ENCODE assay signal across 8 cellular contexts in the genomic region with DNA sequence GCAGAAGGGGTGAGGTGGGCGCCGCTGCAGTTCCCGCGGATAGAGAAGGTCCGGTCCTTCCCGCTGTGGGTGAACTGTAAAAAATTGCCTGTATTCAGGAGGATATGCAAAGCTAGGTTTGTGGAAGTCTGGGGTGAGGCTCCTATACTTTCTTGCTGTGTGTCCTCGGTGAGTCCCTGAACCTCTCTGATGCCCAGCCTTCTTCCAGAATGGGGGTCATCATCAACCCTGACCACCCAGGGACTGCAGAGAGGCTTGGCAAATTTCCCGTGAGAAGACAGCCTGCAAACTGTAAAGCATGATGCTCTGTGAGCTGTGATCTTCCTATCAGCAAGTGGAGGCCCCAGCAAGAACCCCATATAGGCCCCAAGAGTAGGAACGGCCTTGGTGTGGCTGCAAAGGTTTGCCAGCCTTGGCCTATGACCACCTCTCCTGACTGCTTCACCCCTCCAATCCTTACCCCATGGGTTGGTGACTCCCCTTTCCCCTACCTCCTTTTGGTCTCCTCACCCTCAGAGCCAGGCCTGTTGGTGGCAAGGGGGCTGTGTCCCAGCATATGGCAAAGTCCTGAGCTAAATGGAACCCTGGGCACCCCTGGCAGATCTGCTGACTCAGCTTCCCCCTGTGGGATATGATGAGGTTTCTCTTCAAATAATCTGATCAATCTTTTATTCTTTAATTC. TPM values are rescaled to one million over a fixed set of nuclear protein-coding genes. Genes with fewer than 3 reads are reported as not detected.
DNase-seq lines count a peak whose midpoint lies in the region; ATAC-seq and TF ChIP-seq lines count a peak whose summit lies in the region.

No MANE protein-coding gene starts in this region.

- peaks cover 9% of the 10 kb centered on the region for H3K36me3 ChIP-seq in BJ (ENCODE audit: control insufficient read depth, insufficient read depth, low read length)
- no peaks in the 10 kb centered on the region; the same call in 1 of the 2 replicates for H3K36me3 ChIP-seq in GM23248 (ENCODE audit: low read depth)
- H3K36me3 ChIP-seq in iPS-15b (ENCODE audit: control insufficient read depth, insufficient read depth, low read length) = peaks cover 17% of the 10 kb centered on the region
- H3K36me3 ChIP-seq in stomach smooth muscle (ENCODE audit: control insufficient read depth in 2 of 2, insufficient read depth in 2 of 2, low read length in 2 of 2) = peaks cover 20 to 21% of the 10 kb centered on the region in 2 donors

- peaks cover 31% of the 10 kb centered on the region for H3K4me1 ChIP-seq in GM23248 (ENCODE audit: insufficient read depth)
- H3K4me1 ChIP-seq in iPS-15b (ENCODE audit: control insufficient read depth, insufficient read depth, low read length) = peaks cover 4% of the 10 kb centered on the region
- H3K4me1 ChIP-seq in stomach smooth muscle (ENCODE audit: control insufficient read depth, insufficient read depth, low read length) = peaks cover 49% of the 10 kb centered on the region

- DNase-seq in BJ (ENCODE audit: low read depth) (no peak), GM23248 (peak; percentile 34), DMS53 treated with DMSO at 0.1 percent for 48 hours (lab: John Stamatoyannopoulos, UW; ENCODE audit: unreplicated experiment) (no peak)
- peak; percentile 11 for DNase-seq in activated CD4-positive, alpha-beta memory T cell treated with anti-CD3 and anti-CD28 coated beads for 36 hours

- H3K9ac ChIP-seq in GM23248 = peak overlapping the region; percentile 85
- H3K9ac ChIP-seq in iPS-15b (ENCODE audit: low read depth, low read length) = peak overlapping the region; percentile 90
- peak overlapping the region; percentile 92 to 97 for H3K9ac ChIP-seq in stomach smooth muscle (ENCODE audit: low read length in 2 of 2)

- H3K4me3 ChIP-seq in BJ (ENCODE audit: low read depth, low read length) (peak overlapping the region; percentile 62), GM23248 (peak overlapping the region; percentile 86), iPS-15b (ENCODE audit: low read depth, low read length) (peak overlapping the region; percentile 82), stomach smooth muscle (ENCODE audit: low read length in 2 of 2) (peak overlapping the region; percentile 91 to 96)

- intact Hi-C loops in activated CD4-positive, alpha-beta memory T cell treated with anti-CD3 and anti-CD28 coated beads for 36 hours (cut with micrococcal nuclease) = loop anchor here (5.0 kb wide), 1 partner anchor 491 kb away; the partner anchor contains the start of gene SLC25A51

- 2 to 3% methylated on average over 9 of the region's 9 CpGs for WGBS in GM23248 (ENCODE audit: low coverage in 1 of 2, low lambda C conversion rate in 2 of 2, missing lambda C conversion rate in 2 of 2), 2 experiments

- H3K36me3 Mint-ChIP-seq in activated CD4-positive, alpha-beta memory T cell treated with anti-CD3 and anti-CD28 coated beads for 36 hours = peaks cover 29% of the 10 kb centered on the region

- in situ Hi-C loops in GM23248 (cut with MboI) = loop anchor here (25.0 kb wide), 1 partner anchor 906 kb away; the partner anchor contains the start of gene POLR1E

- POLR2A ChIA-PET in BJ (lab: Charles Lee) = interaction anchor here (0.6 kb wide), 1 partner anchor 1272 kb away, joined by 5 read pairs; no protein-coding TSS in a partner anchor
- POLR2A ChIA-PET in activated CD4-positive, alpha-beta memory T cell treated with anti-CD3 and anti-CD28 coated beads for 36 hours (lab: Charles Lee) = interaction anchor here (1.2 kb wide), 1 partner anchor 228 kb away, joined by 5 read pairs; the partner anchor contains the start of gene ANKRD18A

- peaks cover 32% of the 10 kb centered on the region for H3K79me2 ChIP-seq in GM23248 (ENCODE audit: insufficient read depth)

- no peak for TF ChIP-seq CTCF in BJ (IDR thresholded peaks at IDR 0.05; ENCODE audit: insufficient read depth, low read depth, low read length)

- H3K9me3 ChIP-seq in GM23248 (ENCODE audit: low read depth) (no peaks in the 10 kb centered on the region), iPS-15b (ENCODE audit: control insufficient read depth, insufficient read depth, low read length) (no peaks in the 10 kb centered on the region), stomach smooth muscle (ENCODE audit: control insufficient read depth in 2 of 2, low read length in 2 of 2) (no peaks in the 10 kb centered on the region)

- H3K27ac ChIP-seq in GM23248 = peak overlapping the region; percentile 29
- peak overlapping the region; percentile 86 for H3K27ac ChIP-seq in stomach smooth muscle (ENCODE audit: low read length)

- peaks cover 23% of the 10 kb centered on the region for H3F3A ChIP-seq in GM23248 (ENCODE audit: insufficient read depth)

- H2AFZ ChIP-seq in GM23248 = peak overlapping the region; percentile 90

- H3K9me3 Mint-ChIP-seq in activated CD4-positive, alpha-beta memory T cell treated with anti-CD3 and anti-CD28 coated beads for 36 hours = no peaks in the 10 kb centered on the region

- ATAC-seq in HG03025 (IDR thresholded peaks at IDR 0.05; ENCODE audit: low FRiP score, unreplicated experiment) (no peak), GM21423 (IDR thresholded peaks at IDR 0.05; ENCODE audit: unreplicated experiment) (no peak)

- H3K27me3 Mint-ChIP-seq in activated CD4-positive, alpha-beta memory T cell treated with anti-CD3 and anti-CD28 coated beads for 36 hours = no peaks in the 10 kb centered on the region

- H3K27ac Mint-ChIP-seq in activated CD4-positive, alpha-beta memory T cell treated with anti-CD3 and anti-CD28 coated beads for 36 hours = peak overlapping the region; percentile 67

- CTCF ChIA-PET in BJ (lab: Yijun Ruan, JAX) = interaction anchor here (0.8 to 1.6 kb wide), 5 partner anchors 8 to 59 kb away, joined by 3 to 5 read pairs (median 3); no protein-coding TSS in a partner anchor
- CTCF ChIA-PET in activated CD4-positive, alpha-beta memory T cell treated with anti-CD3 and anti-CD28 coated beads for 36 hours (lab: Charles Lee) = interaction anchor here (1.2 to 1.8 kb wide), 3 partner anchors 8 to 480 kb away, joined by 5 to 7 read pairs (median 6); no protein-coding TSS in a partner anchor

- H3K4me1 Mint-ChIP-seq in activated CD4-positive, alpha-beta memory T cell treated with anti-CD3 and anti-CD28 coated beads for 36 hours (ENCODE audit: low read depth) = peaks cover 17% of the 10 kb centered on the region

- peak overlapping the region; percentile 90 for H3K4me2 ChIP-seq in GM23248 (ENCODE audit: unreplicated experiment)

- H3K9me2 ChIP-seq in GM23248 (ENCODE audit: insufficient read depth) = no peaks in the 10 kb centered on the region

- H3K4me3 Mint-ChIP-seq in activated CD4-positive, alpha-beta memory T cell treated with anti-CD3 and anti-CD28 coated beads for 36 hours = peak overlapping the region; percentile 89

- H4K20me1 ChIP-seq in GM23248 (ENCODE audit: insufficient read depth) = no peaks in the 10 kb centered on the region

- H3K27me3 ChIP-seq in BJ (ENCODE audit: control insufficient read depth, insufficient read depth, low read length) = no peaks in the 10 kb centered on the region
- no peaks in the 10 kb centered on the region for H3K27me3 ChIP-seq in GM23248 (replicated peaks; ENCODE audit: insufficient read depth)
- peaks cover 6% of the 10 kb centered on the region for H3K27me3 ChIP-seq in iPS-15b (ENCODE audit: control insufficient read depth, insufficient read depth, low read length)
- no peaks in the 10 kb centered on the region for H3K27me3 ChIP-seq in stomach smooth muscle (ENCODE audit: control insufficient read depth in 1 of 2, insufficient read depth in 2 of 2, low read length in 2 of 2)

RNA-seq across cellular contexts. Expression of gene ALDH1B1, which starts 0.8 kb away (rescaled TPM):
- polyA plus RNA-seq in BJ (2011; rRNA removed) = 36.1 and 38.4 TPM in 2 replicates
- 32.0 and 50.0 TPM in 2 replicates for polyA minus RNA-seq in BJ (2011; rRNA and poly(A)+ RNA removed)
- total RNA-seq in GM23248 (2014; rRNA removed; shearing (Covaris generic)) = 25.7 and 26.9 TPM in 2 replicates
- polyA plus RNA-seq in GM23248 (2016; fragmentation: Nextera tagmentation; extraction: Ambion mirVana) = 39.4 and 39.5 TPM in 2 replicates
- 10 to 100 TPM; 22.1 to 22.2 TPM for total RNA-seq in activated CD4-positive, alpha-beta memory T cell treated with anti-CD3 and anti-CD28 coated beads for 36 hours

RNA-seq across cellular contexts. Expression of gene IGFBPL1, which starts 31.0 kb away (rescaled TPM):
- polyA plus RNA-seq in BJ (2011; rRNA removed) = 0.37 and 0.69 TPM in 2 replicates
- 0.26 and 1.8 TPM in 2 replicates for polyA minus RNA-seq in BJ (2011; rRNA and poly(A)+ RNA removed)
- 0.76 TPM in 1 of 2 replicates, not detected in the other for total RNA-seq in GM23248 (2014; rRNA removed; shearing (Covaris generic))
- polyA plus RNA-seq in GM23248 (2016; fragmentation: Nextera tagmentation; extraction: Ambion mirVana) = 0.34 and 0.35 TPM in 2 replicates
- not detected for total RNA-seq in activated CD4-positive, alpha-beta memory T cell treated with anti-CD3 and anti-CD28 coated beads for 36 hours

Comparison
In these comparisons a context has a peak if more than half of its experiments do, and no peak if none do; other contexts are left out.
1. DNase-seq: peak in GM23248 (single experiment) and activated CD4-positive, alpha-beta memory T cell treated with anti-CD3 and anti-CD28 coated beads for 36 hours (single experiment); none in BJ (single experiment) and DMS53 treated with DMSO at 0.1 percent for 48 hours (single experiment).
2. Peak in every context shown above with its lines, with median percentiles within 50 percentile points of each other: H3K4me3 ChIP-seq and H3K9ac ChIP-seq.